Comparison of ENCODE assay signal across 10 cellular contexts in the genomic region with DNA sequence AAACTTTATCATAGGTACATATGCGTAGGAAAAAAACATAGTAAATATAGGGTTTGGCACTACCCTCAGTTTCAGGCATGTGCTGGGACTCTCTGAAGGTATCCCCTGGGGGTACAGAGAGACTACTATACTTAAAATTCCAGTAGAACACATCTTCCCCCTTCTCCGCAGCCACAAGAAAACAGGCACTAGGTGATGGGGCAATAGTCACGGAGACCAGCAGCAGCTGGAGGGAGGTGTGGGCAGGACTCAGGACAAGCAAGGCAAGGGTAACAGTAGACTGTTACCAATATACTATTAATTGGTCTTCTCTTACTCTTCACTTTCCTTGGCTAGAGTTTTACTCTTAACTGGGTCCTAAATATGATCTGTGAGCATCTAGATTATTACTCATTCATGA.
"Had no signal": no experiment of that assay in that cellular context is flagged by ENCODE, and none has a peak within 500 bp of the region (broad histone marks: within the 10 kb centered on the region; RNA-seq: fewer than 3 reads in every experiment).

No MANE protein-coding gene starts in this region.

- H3K36me3 ChIP-seq: pancreas, transverse colon had no signal

- H3K9me3 Mint-ChIP-seq: activated naive CD4-positive, alpha-beta T cell treated with anti-CD3 and anti-CD28 coated beads, Interleukin-2, amount 50 U/mL, for 24 hours; endodermal cell; mesothelial cell of epicardium had no signal

- DNase-seq: activated T-cell treated with anti-CD3 and anti-CD28 coated beads, Interleukin-2, amount 50 U/mL, for 1 hour; amniotic stem cell; endodermal cell; erythroblast; kidney glomerular epithelial cell; pancreas; transverse colon had no signal

- H3K27ac ChIP-seq: hepatocyte, pancreas, transverse colon had no signal

- H3K27ac Mint-ChIP-seq: activated naive CD4-positive, alpha-beta T cell treated with anti-CD3 and anti-CD28 coated beads, Interleukin-2, amount 50 U/mL, for 24 hours; endodermal cell; mesothelial cell of epicardium had no signal

- H3K9me3 ChIP-seq: pancreas, transverse colon had no signal

- H3K4me3 ChIP-seq: hepatocyte, pancreas, transverse colon had no signal

- H3K4me3 Mint-ChIP-seq: activated naive CD4-positive, alpha-beta T cell treated with anti-CD3 and anti-CD28 coated beads, Interleukin-2, amount 50 U/mL, for 24 hours; mesothelial cell of epicardium had no signal

- ATAC-seq: pancreas had no signal

- H3K36me3 Mint-ChIP-seq: mesothelial cell of epicardium had no signal

- H3K27me3 ChIP-seq: hepatocyte, pancreas, transverse colon had no signal
